8 cellular contexts compared by ENCODE assay signal in genomic region chr7:78769551-78770101, GRCh38.
DNase-seq lines count a peak whose midpoint lies in the region; ATAC-seq, FAIRE-seq and TF ChIP-seq lines count a peak whose summit lies in the region.

No MANE protein-coding gene starts in this region.

- no peak overlapping the region for H3K27ac ChIP-seq in cardiac muscle cell
- no peak overlapping the region for H3K27ac ChIP-seq in mesodermal cell (ENCODE audit: low read depth, low read length, severe bottlenecking)
- H3K27ac ChIP-seq in small intestine (ENCODE audit: low read depth in 1 of 2, low read length in 1 of 2), result no peak overlapping the region

- peaks cover 5% of the 10 kb centered on the region for H3K27me3 Mint-ChIP-seq in activated B cell treated with CpG ODN at 0.5 μM for 24 hours

- H3K36me3 ChIP-seq in cardiac muscle cell (no peaks in the 10 kb centered on the region), mesodermal cell (ENCODE audit: control insufficient read depth, insufficient read depth, low read length) (no peaks in the 10 kb centered on the region), small intestine (ENCODE audit: control insufficient read depth in 2 of 2, insufficient read depth in 2 of 2, low read length in 2 of 2) (no peaks in the 10 kb centered on the region)

- POLR2A ChIA-PET in activated B cell treated with CpG ODN at 0.5 μM for 24 hours (lab: Charles Lee), result interaction anchor here (0.7 kb wide), 1 partner anchor 328 kb away, joined by 3 read pairs; no protein-coding TSS in a partner anchor

- peak in 1 of 2 donors; percentile 18 for DNase-seq in cardiac muscle cell (ENCODE audit: low read depth in 1 of 2, low spot score in 1 of 2)
- DNase-seq in cardiac septum (ENCODE audit: low spot score), result no peak
- no peak for DNase-seq in activated B cell treated with CpG ODN at 0.5 μM for 24 hours
- DNase-seq in activated naive CD4-positive, alpha-beta T cell (lab: John Stamatoyannopoulos, UW), result no peak
- no peak for DNase-seq in stimulated activated naive CD4-positive, alpha-beta T cell (lab: John Stamatoyannopoulos, UW)
- DNase-seq in small intestine, result no peak

- H3K27me3 ChIP-seq in cardiac muscle cell (no peaks in the 10 kb centered on the region), small intestine (ENCODE audit: control insufficient read depth in 2 of 2, insufficient read depth in 2 of 2, low read length in 2 of 2) (no peaks in the 10 kb centered on the region)

- CTCF ChIA-PET in activated B cell treated with CpG ODN at 0.5 μM for 24 hours (lab: Charles Lee), result no interaction called here

- no peaks in the 10 kb centered on the region for H3K36me3 Mint-ChIP-seq in activated B cell treated with CpG ODN at 0.5 μM for 24 hours (ENCODE audit: low read depth)

- H3K9me3 ChIP-seq in cardiac muscle cell (ENCODE audit: low read depth) (no peaks in the 10 kb centered on the region), mesodermal cell (ENCODE audit: control insufficient read depth, low read length) (no peaks in the 10 kb centered on the region), small intestine (ENCODE audit: control insufficient read depth, low read depth) (no peaks in the 10 kb centered on the region)

- ATAC-seq in HG03196 (IDR thresholded peaks at IDR 0.05; ENCODE audit: unreplicated experiment), result peak; percentile 88
- peak; percentile 25 for ATAC-seq in activated B cell treated with CpG ODN at 0.5 μM for 24 hours (ENCODE audit: low read depth)

- H3K4me1 ChIP-seq in cardiac muscle cell (ENCODE audit: low read depth) (peaks cover 13% of the 10 kb centered on the region), mesodermal cell (ENCODE audit: control insufficient read depth, insufficient read depth, low read length, poor library complexity, severe bottlenecking) (peaks cover 4% of the 10 kb centered on the region), small intestine (ENCODE audit: control insufficient read depth in 2 of 2, insufficient read depth in 1 of 2, low read depth in 1 of 2, low read length in 1 of 2) (no peaks in the 10 kb centered on the region)

- no peak overlapping the region for H3K4me3 Mint-ChIP-seq in activated B cell treated with CpG ODN at 0.5 μM for 24 hours

- no peaks in the 10 kb centered on the region for H3K9me3 Mint-ChIP-seq in activated B cell treated with CpG ODN at 0.5 μM for 24 hours

- H3K4me3 ChIP-seq in cardiac muscle cell, result peak overlapping the region; percentile 54
- peak overlapping the region; percentile 24 for H3K4me3 ChIP-seq in mesodermal cell (ENCODE audit: extremely low read depth, insufficient read depth, low read length, poor library complexity, severe bottlenecking)
- no peak overlapping the region for H3K4me3 ChIP-seq in small intestine (ENCODE audit: low read depth in 1 of 2, low read length in 2 of 2)

- no peak overlapping the region for H3K27ac Mint-ChIP-seq in activated B cell treated with CpG ODN at 0.5 μM for 24 hours

- WGBS in mesodermal cell (ENCODE audit: insufficient coverage in 2 of 2), 2 experiments, result 5 to 7% methylated on average over 5 to 6 of the region's 9 CpGs
- 6 to 10% (median 6%) methylated on average over 9 of the region's 9 CpGs for WGBS in small intestine, 3 donors

- no peak for FAIRE-seq in small intestine (lab: Jason Lieb, UNC)

- H3K4me1 Mint-ChIP-seq in activated B cell treated with CpG ODN at 0.5 μM for 24 hours, result peaks cover 4% of the 10 kb centered on the region

- intact Hi-C loops in cardiac septum (cut with DNase I), result no loop called here
- intact Hi-C loops in activated B cell treated with CpG ODN at 0.5 μM for 24 hours (cut with micrococcal nuclease), result no loop called here

- TF ChIP-seq CTCF in cardiac muscle cell (IDR thresholded peaks at IDR 0.05; ENCODE audit: low read depth, low read length) (no peak), activated B cell treated with CpG ODN at 0.5 μM for 24 hours (IDR thresholded peaks at IDR 0.05) (no peak)

Comparison
In these comparisons a context has a peak if more than half of its experiments do, and no peak if none do; other contexts are left out.
1. H3K4me3 ChIP-seq: peak in cardiac muscle cell (single experiment) and mesodermal cell (single experiment); none in small intestine (0 of 2).